In the genomic region with DNA sequence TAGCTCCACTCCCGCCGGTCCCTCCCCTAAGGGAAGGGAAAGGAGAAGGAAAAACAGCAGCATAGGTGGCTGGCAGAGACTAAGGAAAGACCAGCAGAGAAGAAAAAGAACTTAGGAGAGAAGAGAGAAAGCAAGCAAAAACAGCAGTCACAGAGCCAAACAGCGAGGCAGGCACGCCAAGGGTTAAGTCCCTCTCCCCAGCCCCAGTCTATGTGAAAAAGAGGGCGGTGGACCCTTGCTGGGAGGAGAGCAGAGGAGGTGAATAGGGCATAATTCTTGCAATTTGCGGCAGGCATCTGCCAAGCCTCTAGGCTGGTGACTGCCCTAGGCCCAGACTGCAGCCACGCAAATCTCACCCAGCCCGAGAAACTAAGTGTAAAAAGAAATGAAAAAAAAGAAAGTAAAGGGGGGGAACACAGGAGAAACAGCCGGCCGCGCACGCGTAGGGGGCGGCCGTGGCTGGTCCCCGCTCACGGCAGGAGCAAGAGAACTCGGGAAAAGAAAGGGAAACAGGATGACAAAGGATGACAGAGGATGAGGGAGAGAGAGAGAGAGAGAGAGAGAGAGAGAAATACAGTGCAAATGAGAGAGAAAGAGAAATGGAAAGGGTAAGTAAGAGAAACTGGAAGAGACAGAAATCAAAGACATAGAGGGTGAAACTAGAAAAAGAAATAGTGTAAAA, we compare ENCODE assay signal across 8 cellular contexts. TPM values are rescaled to one million over a fixed set of nuclear protein-coding genes. Genes with fewer than 3 reads are reported as not detected.
DNase-seq lines count a peak whose midpoint lies in the region; ATAC-seq, FAIRE-seq and TF ChIP-seq lines count a peak whose summit lies in the region.

No MANE protein-coding gene starts in this region.

- H2AFZ ChIP-seq in K562 (ENCODE audit: low read depth, low read length), result peak overlapping the region; percentile 83

- no peaks in the 10 kb centered on the region for H3K36me3 ChIP-seq in HUES64 (ENCODE audit: insufficient read depth, low read length)
- no peaks in the 10 kb centered on the region for H3K36me3 ChIP-seq in K562 (ENCODE audit: control insufficient read depth, insufficient read depth, low read length)
- H3K36me3 ChIP-seq in vagina, result no peaks in the 10 kb centered on the region

- peak overlapping the region; percentile 85 for H3K27ac ChIP-seq in HUES64 (ENCODE audit: low read depth, low read length)
- H3K27ac ChIP-seq in K562 (ENCODE audit: extremely low read depth, low read depth, low read length), result no peak overlapping the region
- peak overlapping the region; percentile 72 for H3K27ac ChIP-seq in vagina

- peak overlapping the region; percentile 29 for H3K27ac Mint-ChIP-seq in memory B cell

- no TSS peak for BruUV-seq in K562 (replicated peaks; lab: Mats Ljungman, UMichigan)

- TF ChIP-seq CTCF in K562 (IDR thresholded peaks at IDR 0.05 in 2 of 3, conservative IDR thresholded peaks at IDR 0.05 in 1 of 3; ENCODE audit: insufficient read depth in 2 of 3, low read depth in 1 of 3, low read length in 3 of 3) (no peak), vagina (IDR thresholded peaks at IDR 0.05) (no peak)

- no peak for TF ChIP-seq EP300 in K562 (IDR thresholded peaks at IDR 0.05; ENCODE audit: low read length)

- under 1% methylated on average over 16 of the region's 18 CpGs for WGBS in HUES64
- 14% methylated on average over 5 of the region's 18 CpGs for WGBS in K562 (ENCODE audit: insufficient coverage, low coverage, missing lambda C conversion rate)

- in situ Hi-C loops in K562 (cut with MboI), result no loop called here

- H3K9ac ChIP-seq in HUES64 (ENCODE audit: low read depth, low read length) (peak overlapping the region; percentile 75), K562 (ENCODE audit: insufficient read depth in 1 of 2, low read depth in 2 of 2, low read length in 2 of 2) (peak overlapping the region; percentile 20 to 79; a peak in 2 of 4 replicates)

- H3K79me2 ChIP-seq in K562 (ENCODE audit: control insufficient read depth, insufficient read depth, low read length), result no peaks in the 10 kb centered on the region

- no peaks in the 10 kb centered on the region for H3K9me3 Mint-ChIP-seq in memory B cell

- H3K4me1 Mint-ChIP-seq in memory B cell, result peaks cover 15% of the 10 kb centered on the region

- H3K27me3 Mint-ChIP-seq in memory B cell, result peaks cover 8% of the 10 kb centered on the region

- H3K9me3 ChIP-seq in HUES64 (ENCODE audit: insufficient read depth, low read depth, low read length), result no peaks in the 10 kb centered on the region
- no peaks in the 10 kb centered on the region for H3K9me3 ChIP-seq in K562 (replicated peaks; ENCODE audit: control insufficient read depth, insufficient read depth, low read depth, low read length)
- H3K9me3 ChIP-seq in vagina, result no peaks in the 10 kb centered on the region

- peak overlapping the region; percentile 49; the same call in 1 of the 2 replicates for H3K4me2 ChIP-seq in K562 (ENCODE audit: insufficient read depth, low read length)

- H3K4me3 ChIP-seq in HUES64 (ENCODE audit: low read length), result peak overlapping the region; percentile 47
- H3K4me3 ChIP-seq in K562, result 0 out of 2 replicates have a peak overlapping the region, but pooled peaks have one; percentile 3
- H3K4me3 ChIP-seq in vagina, result peak overlapping the region; percentile 15 to 32

- TF ChIP-seq RAD21 in K562 (CRISPR knock-in tag; conservative IDR thresholded peaks at IDR 0.05 in 1 of 2, IDR thresholded peaks at IDR 0.05 in 1 of 2), result no peak

- H4K20me1 ChIP-seq in K562 (replicated peaks; ENCODE audit: control insufficient read depth, insufficient read depth, low read length), result no peaks in the 10 kb centered on the region

- peak; percentile 34 for DNase-seq in stimulated activated CD4-positive, alpha-beta T cell treated with anti-CD3 and anti-CD28 coated beads, Interleukin-15, amount 100 ng/mL, for 24 hours
- no peak for DNase-seq in stimulated activated CD4-positive, alpha-beta T cell treated with anti-CD3 and anti-CD28 coated beads, Interleukin-2, amount 100 ng/mL, for 48 hours
- no peak for DNase-seq in K562 (ENCODE audit: extremely low read depth in 1 of 4, low spot score in 3 of 4)
- no peak for DNase-seq in memory B cell (ENCODE audit: low spot score in 2 of 2)
- DNase-seq in vagina (ENCODE audit: extremely low spot score in 2 of 2), result no peak
- no peak for DNase-seq in NCI-H2196 (lab: John Stamatoyannopoulos, UW; ENCODE audit: unreplicated experiment)
- no peak for DNase-seq in ureter (ENCODE audit: low spot score)

- intact Hi-C loops in K562 (cut with micrococcal nuclease) (no loop called here), vagina (cut with DNase I) (loop anchor here (5.0 kb wide), 1 partner anchor 1973 kb away; no protein-coding TSS in a partner anchor)

- POLR2A ChIA-PET in K562 (lab: Yijun Ruan, JAX), result interaction anchor here (0.7 kb wide), 1 partner anchor 561 kb away, joined by 3 read pairs; no protein-coding TSS in a partner anchor

- FAIRE-seq in K562 (lab: Jason Lieb, UNC), result no peak

- CTCF ChIA-PET in K562 (lab: Yijun Ruan, JAX; ENCODE audit: low intra/inter-chr PET ratio), result no interaction called here

- H3K4me3 Mint-ChIP-seq in memory B cell, result peak overlapping the region; percentile 74

- peaks cover 41% of the 10 kb centered on the region for H3K4me1 ChIP-seq in HUES64 (ENCODE audit: insufficient read depth, low read length)
- H3K4me1 ChIP-seq in K562 (replicated peaks in 1 of 2; ENCODE audit: control insufficient read depth in 2 of 2, insufficient read depth in 2 of 2, low read length in 2 of 2), result no peaks in the 10 kb centered on the region; a peak in 1 of 5 replicates
- no peaks in the 10 kb centered on the region for H3K4me1 ChIP-seq in vagina

- H3K27me3 ChIP-seq in HUES64 (ENCODE audit: insufficient read depth, low read length) (no peaks in the 10 kb centered on the region), K562 (ENCODE audit: control insufficient read depth in 2 of 2, insufficient read depth in 2 of 2, low read length in 2 of 2) (no peaks in the 10 kb centered on the region), vagina (no peaks in the 10 kb centered on the region)

- ATAC-seq in K562, result peak; percentile 55
- peak; percentile 72 for ATAC-seq in memory B cell (ENCODE audit: low read depth)

- TF ChIP-seq POLR2A in K562 (conservative IDR thresholded peaks at IDR 0.05), result no peak
- no peak for TF ChIP-seq POLR2A in vagina (IDR thresholded peaks at IDR 0.05)

- peaks cover 2% of the 10 kb centered on the region for H3K36me3 Mint-ChIP-seq in memory B cell

- H3K9me1 ChIP-seq in K562 (ENCODE audit: control insufficient read depth, insufficient read depth, low read length), result no peaks in the 10 kb centered on the region

RNA-seq across cellular contexts. Expression of gene MAGEA9, which starts 48.6 kb away (rescaled TPM):
- polyA plus RNA-seq in HUES64 (2013, experiment 1 of 2), result not detected
- polyA plus RNA-seq in HUES64 (2013, experiment 2 of 2), result not detected
- total RNA-seq in K562 (2011; cell fraction: chromatin; rRNA removed; ENCODE audit: low replicate concordance), result not detected in 2 replicates
- total RNA-seq in K562 (2011; cell fraction: nucleolus; rRNA removed), result 3.0 TPM in 1 of 2 replicates, not detected in the other
- total RNA-seq in K562 (2011; cell fraction: nucleoplasm; rRNA removed), result not detected in 2 replicates
- 1.0 TPM in 1 of 2 replicates, not detected in the other for total RNA-seq in K562 (2014; rRNA removed)
- total RNA-seq in K562 (2014; rRNA removed; fragmentation: Illumina TruSeq; extraction: Trizol), result not detected in 2 replicates
- 0.49 TPM in 1 of 2 replicates, not detected in the other for total RNA-seq in K562 (2015; rRNA removed; fragmentation: Illumina TruSeq; extraction: Trizol)
- total RNA-seq in K562 (2021), result not detected in 2 replicates
- 0.17 TPM in 1 of 2 replicates, not detected in the other for polyA plus RNA-seq in K562 (2011; rRNA removed)
- polyA plus RNA-seq in K562 (2011; cell fraction: cytosol; rRNA removed), result 1.8 TPM in 1 of 2 replicates, not detected in the other
- polyA plus RNA-seq in K562 (2011; cell fraction: nucleus; rRNA removed), result 0.14 and 1.1 TPM in 2 replicates
- 0.10 and 0.22 TPM in 2 replicates for polyA plus RNA-seq in K562 (2012)
- 0.44 TPM in 1 of 2 replicates, not detected in the other for polyA plus RNA-seq in K562 (2014; fragmentation: Illumina TruSeq; extraction: Trizol)
- under 1 TPM; 0.08 to 0.25 TPM for polyA plus RNA-seq in K562 (2014; fragmentation: Nextera tagmentation; extraction: Ambion mirVana)
- 0.53 and 0.65 TPM in 2 replicates for polyA plus RNA-seq in K562 (2014; rRNA removed)
- not detected in 2 replicates for polyA minus RNA-seq in K562 (2011; rRNA and poly(A)+ RNA removed)
- polyA minus RNA-seq in K562 (2011; cell fraction: cytosol; rRNA and poly(A)+ RNA removed), result not detected in 2 replicates
- 0.44 TPM in 1 of 2 replicates, not detected in the other for polyA minus RNA-seq in K562 (2011; cell fraction: nucleus; rRNA and poly(A)+ RNA removed)
- total RNA-seq in vagina, result not detected
- total RNA-seq in ureter, result not detected

RNA-seq across cellular contexts. Expression of gene MAGEA8, which starts 50.6 kb away (rescaled TPM):
- polyA plus RNA-seq in HUES64 (2013, experiment 1 of 2), result not detected
- polyA plus RNA-seq in HUES64 (2013, experiment 2 of 2), result not detected
- total RNA-seq in K562 (2011; cell fraction: chromatin; rRNA removed; ENCODE audit: low replicate concordance), result 0.81 and 0.99 TPM in 2 replicates
- total RNA-seq in K562 (2011; cell fraction: nucleolus; rRNA removed), result 1.0 and 1.2 TPM in 2 replicates
- total RNA-seq in K562 (2011; cell fraction: nucleoplasm; rRNA removed), result 1.1 and 2.4 TPM in 2 replicates
- total RNA-seq in K562 (2014; rRNA removed), result 1.5 and 1.8 TPM in 2 replicates
- 1.5 and 1.9 TPM in 2 replicates for total RNA-seq in K562 (2014; rRNA removed; fragmentation: Illumina TruSeq; extraction: Trizol)
- total RNA-seq in K562 (2015; rRNA removed; fragmentation: Illumina TruSeq; extraction: Trizol), result 1.3 and 1.8 TPM in 2 replicates
- 2.2 and 2.9 TPM in 2 replicates for total RNA-seq in K562 (2021)
- 1.3 and 4.6 TPM in 2 replicates for polyA plus RNA-seq in K562 (2011; rRNA removed)
- 1.3 and 3.0 TPM in 2 replicates for polyA plus RNA-seq in K562 (2011; cell fraction: cytosol; rRNA removed)
- 0.45 and 1.7 TPM in 2 replicates for polyA plus RNA-seq in K562 (2011; cell fraction: nucleus; rRNA removed)
- 3.4 and 5.4 TPM in 2 replicates for polyA plus RNA-seq in K562 (2012)
- 2.2 and 2.4 TPM in 2 replicates for polyA plus RNA-seq in K562 (2014; fragmentation: Illumina TruSeq; extraction: Trizol)
- 1 to 10 TPM in 1 of 2 experiments, under 1 TPM in 1; 0.49 to 1.7 TPM for polyA plus RNA-seq in K562 (2014; fragmentation: Nextera tagmentation; extraction: Ambion mirVana)
- polyA plus RNA-seq in K562 (2014; rRNA removed), result 2.1 and 2.5 TPM in 2 replicates
- 0.99 and 3.0 TPM in 2 replicates for polyA minus RNA-seq in K562 (2011; rRNA and poly(A)+ RNA removed)
- 1.0 TPM in 1 of 2 replicates, not detected in the other for polyA minus RNA-seq in K562 (2011; cell fraction: cytosol; rRNA and poly(A)+ RNA removed)
- 0.40 and 0.44 TPM in 2 replicates for polyA minus RNA-seq in K562 (2011; cell fraction: nucleus; rRNA and poly(A)+ RNA removed)
- not detected for total RNA-seq in vagina
- not detected for total RNA-seq in ureter

RNA-seq across cellular contexts. Expression of gene HSFX1, which starts 56.5 kb away (rescaled TPM):
- polyA plus RNA-seq in HUES64 (2013, experiment 1 of 2), result not detected
- 0.38 TPM for polyA plus RNA-seq in HUES64 (2013, experiment 2 of 2)
- total RNA-seq in K562 (2011; cell fraction: chromatin; rRNA removed; ENCODE audit: low replicate concordance), result 0.44 and 0.48 TPM in 2 replicates
- total RNA-seq in K562 (2011; cell fraction: nucleolus; rRNA removed), result 0.17 and 0.39 TPM in 2 replicates
- not detected in 2 replicates for total RNA-seq in K562 (2011; cell fraction: nucleoplasm; rRNA removed)
- total RNA-seq in K562 (2014; rRNA removed) (not detected in 2 replicates), K562 (2014; rRNA removed; fragmentation: Illumina TruSeq; extraction: Trizol) (not detected in 2 replicates), K562 (2015; rRNA removed; fragmentation: Illumina TruSeq; extraction: Trizol) (not detected in 2 replicates), K562 (2021) (not detected in 2 replicates), vagina (1.2 TPM), ureter (2.5 TPM)
- polyA plus RNA-seq in K562 (2011; rRNA removed) (0.10 and 0.14 TPM in 2 replicates), K562 (2014; fragmentation: Illumina TruSeq; extraction: Trizol) (not detected in 2 replicates), K562 (2014; fragmentation: Nextera tagmentation; extraction: Ambion mirVana) (not detected), K562 (2014; rRNA removed) (not detected in 2 replicates)
- polyA plus RNA-seq in K562 (2011; cell fraction: cytosol; rRNA removed), result 0.10 TPM in 1 of 2 replicates, not detected in the other
- 0.25 and 0.40 TPM in 2 replicates for polyA plus RNA-seq in K562 (2011; cell fraction: nucleus; rRNA removed)
- polyA plus RNA-seq in K562 (2012), result 0.07 and 0.21 TPM in 2 replicates
- 0.18 TPM in 1 of 2 replicates, not detected in the other for polyA minus RNA-seq in K562 (2011; rRNA and poly(A)+ RNA removed)
- polyA minus RNA-seq in K562 (2011; cell fraction: cytosol; rRNA and poly(A)+ RNA removed), result not detected in 2 replicates
- 0.33 and 0.40 TPM in 2 replicates for polyA minus RNA-seq in K562 (2011; cell fraction: nucleus; rRNA and poly(A)+ RNA removed)
